11 cellular contexts compared by ENCODE assay signal in genomic region chr5:76187386-76187785, GRCh38.
"Had no signal": no experiment of that assay in that cellular context is flagged by ENCODE, and none has a peak within 500 bp of the region (broad histone marks: within the 10 kb centered on the region; RNA-seq: fewer than 3 reads in every experiment).

No MANE protein-coding gene starts in this region.

- H3K4me1 Mint-ChIP-seq: GM23338 had no signal

- H3K4me3 Mint-ChIP-seq: GM23338, H9, HFFc6 had no signal

- H3K9ac ChIP-seq: GM23248 had no signal

- H3K27ac ChIP-seq: GM23248 had no signal

- H3K4me2 ChIP-seq: GM23338 had no signal

- H3K4me3 ChIP-seq: GM23248, GM23338, HAP-1 had no signal

- H3K27ac Mint-ChIP-seq: GM23338, H9, HFFc6 had no signal

- H3K9me3 ChIP-seq: HAP-1 had no signal

- ATAC-seq: GM23338, HCT116 had no signal

- H2AFZ ChIP-seq: GM23248, GM23338 had no signal

- H3K36me3 ChIP-seq: HAP-1 had no signal

- FAIRE-seq: H1, H54 had no signal

- DNase-seq: GM23248, GOT3, H7, H9, HCEC 1CT, HFFc6 had no signal

- H3K4me1 ChIP-seq: HAP-1 had no signal
